8 cellular contexts compared by ENCODE assay signal in genomic region chr11:17353228-17354021, GRCh38. TPM values are rescaled to one million over a fixed set of nuclear protein-coding genes. Genes with fewer than 3 reads are reported as not detected.
DNase-seq lines count a peak whose midpoint lies in the region; ATAC-seq, FAIRE-seq and TF ChIP-seq lines count a peak whose summit lies in the region.

No MANE protein-coding gene starts in this region.

- H3K27me3 ChIP-seq in naive thymus-derived CD4-positive, alpha-beta T cell (ENCODE audit: control insufficient read depth in 2 of 2, insufficient read depth in 2 of 2, low read length in 2 of 2): no peaks in the 10 kb centered on the region

- H3K27ac ChIP-seq in naive thymus-derived CD4-positive, alpha-beta T cell (ENCODE audit: low read depth, low read length): peak overlapping the region; percentile 14

- no peaks in the 10 kb centered on the region for H3K9me3 ChIP-seq in naive thymus-derived CD4-positive, alpha-beta T cell (ENCODE audit: control insufficient read depth in 2 of 3, low read length in 3 of 3)

- DNase-seq in NCI-H1436 (lab: John Stamatoyannopoulos, UW) (peak; percentile 43), NCI-H1436 treated with DMSO at 0.1 percent for 48 hours (lab: John Stamatoyannopoulos, UW) (no peak), KG1 (lab: John Stamatoyannopoulos, UW) (peak; percentile 13), RCC 7860 (ENCODE audit: low spot score) (peak; percentile 51), fibroblast of pulmonary artery (ENCODE audit: low read depth) (peak; percentile 84)
- peak; percentile 49 for DNase-seq in activated T-helper 9 cell treated with anti-CD3 and anti-CD28 coated beads, Interleukin-2, amount 50 U/mL, for 16 hours (ENCODE audit: low read depth)
- peak; percentile 10 to 73 (median 34) for DNase-seq in naive thymus-derived CD4-positive, alpha-beta T cell

- no peak for FAIRE-seq in RCC 7860 (lab: Jason Lieb, UNC)

- intact Hi-C loops in naive thymus-derived CD4-positive, alpha-beta T cell (cut with micrococcal nuclease): loop anchor here (1.0 to 10.0 kb wide), 10 partner anchors 31 to 619 kb away; partner anchors contain the start of genes C11orf58 (in 1 of the 2), NUCB2 (in 1 of the 2) and RPS13 (in 1 of the 2)

- CTCF ChIA-PET in naive thymus-derived CD4-positive, alpha-beta T cell (lab: Charles Lee): interaction anchor here (0.7 to 2.0 kb wide), 6 partner anchors 25 to 422 kb away, joined by 3 to 6 read pairs (median 4); partner anchors contain the start of gene NUCB2

- H3K36me3 ChIP-seq in naive thymus-derived CD4-positive, alpha-beta T cell (ENCODE audit: control insufficient read depth in 2 of 3, insufficient read depth in 3 of 3, low read length in 3 of 3): no peaks in the 10 kb centered on the region

- H3K36me3 Mint-ChIP-seq in naive thymus-derived CD4-positive, alpha-beta T cell: peaks cover 0 to 13% (median 0%) of the 10 kb centered on the region in 5 donors
- H3K36me3 Mint-ChIP-seq in stimulated activated naive CD8-positive, alpha-beta T cell treated with anti-CD3 and anti-CD28 coated beads, Interleukin-15, Interleukin-2, amounts not matched to agents 100 ng/mL and 50 ng/mL, for 24 hours (ENCODE audit: low read depth): peaks cover 17% of the 10 kb centered on the region

- POLR2A ChIA-PET in naive thymus-derived CD4-positive, alpha-beta T cell (lab: Charles Lee): interaction anchor here (0.6 to 2.9 kb wide), 8 partner anchors 8 to 1174 kb away, joined by 3 to 17 read pairs (median 4); partner anchors contain the start of genes NUCB2 and TSG101

- H3K27me3 Mint-ChIP-seq in naive thymus-derived CD4-positive, alpha-beta T cell: peaks cover 0 to 50% (median 0%) of the 10 kb centered on the region in 5 donors
- H3K27me3 Mint-ChIP-seq in stimulated activated naive CD8-positive, alpha-beta T cell treated with anti-CD3 and anti-CD28 coated beads, Interleukin-15, Interleukin-2, amounts not matched to agents 100 ng/mL and 50 ng/mL, for 24 hours: no peaks in the 10 kb centered on the region

- peak overlapping the region; percentile 53 to 92 (median 77) for H3K27ac Mint-ChIP-seq in naive thymus-derived CD4-positive, alpha-beta T cell
- H3K27ac Mint-ChIP-seq in stimulated activated naive CD8-positive, alpha-beta T cell treated with anti-CD3 and anti-CD28 coated beads, Interleukin-15, Interleukin-2, amounts not matched to agents 100 ng/mL and 50 ng/mL, for 24 hours: peak overlapping the region; percentile 91

- H3K4me1 ChIP-seq in naive thymus-derived CD4-positive, alpha-beta T cell (ENCODE audit: control insufficient read depth in 2 of 2, insufficient read depth in 2 of 2, low read length in 2 of 2): peaks cover 10% of the 10 kb centered on the region in 2 donors

- H3K9me3 Mint-ChIP-seq in naive thymus-derived CD4-positive, alpha-beta T cell: peaks cover 0 to 5% (median 1%) of the 10 kb centered on the region in 11 donors
- H3K9me3 Mint-ChIP-seq in stimulated activated naive CD8-positive, alpha-beta T cell treated with anti-CD3 and anti-CD28 coated beads, Interleukin-15, Interleukin-2, amounts not matched to agents 100 ng/mL and 50 ng/mL, for 24 hours: no peaks in the 10 kb centered on the region

- peak; percentile 28 for ATAC-seq in naive thymus-derived CD4-positive, alpha-beta T cell

- H3K4me3 Mint-ChIP-seq in naive thymus-derived CD4-positive, alpha-beta T cell: peak overlapping the region; percentile 88 to 95 (median 90)
- peak overlapping the region; percentile 92 for H3K4me3 Mint-ChIP-seq in stimulated activated naive CD8-positive, alpha-beta T cell treated with anti-CD3 and anti-CD28 coated beads, Interleukin-15, Interleukin-2, amounts not matched to agents 100 ng/mL and 50 ng/mL, for 24 hours

- TF ChIP-seq CTCF in fibroblast of pulmonary artery (IDR thresholded peaks at IDR 0.05; ENCODE audit: low read length, missing control alignments): no peak

- peaks cover 27 to 31% (median 29%) of the 10 kb centered on the region in 7 donors for H3K4me1 Mint-ChIP-seq in naive thymus-derived CD4-positive, alpha-beta T cell
- peaks cover 44% of the 10 kb centered on the region for H3K4me1 Mint-ChIP-seq in stimulated activated naive CD8-positive, alpha-beta T cell treated with anti-CD3 and anti-CD28 coated beads, Interleukin-15, Interleukin-2, amounts not matched to agents 100 ng/mL and 50 ng/mL, for 24 hours (ENCODE audit: low read depth)

- peak overlapping the region; percentile 71 for H3K4me3 ChIP-seq in fibroblast of pulmonary artery (replicated peaks; ENCODE audit: low read depth, low read length)
- peak overlapping the region; percentile 77 for H3K4me3 ChIP-seq in naive thymus-derived CD4-positive, alpha-beta T cell (ENCODE audit: low read length)

RNA-seq across cellular contexts. Expression of gene NCR3LG1, which starts 1.8 kb away (rescaled TPM):
- total RNA-seq in naive thymus-derived CD4-positive, alpha-beta T cell: 1 to 10 TPM in 4 of 5 experiments, under 1 TPM in 1; 0.70 to 2.9 (median 2.3) TPM
- not detected for polyA plus RNA-seq in naive thymus-derived CD4-positive, alpha-beta T cell

RNA-seq across cellular contexts. Expression of gene KCNJ11, which starts 35.0 kb away (rescaled TPM):
- 1 to 10 TPM in 1 of 5 experiments, under 1 TPM in 2, not detected in 2; 0.24 to 1.4 (median 0.30) TPM for total RNA-seq in naive thymus-derived CD4-positive, alpha-beta T cell
- polyA plus RNA-seq in naive thymus-derived CD4-positive, alpha-beta T cell: not detected
